1 cellular context compared by ENCODE assay signal in genomic region chrX:66164470-66164869, GRCh38.
TF ChIP-seq lines count a peak whose summit lies in the region.

No MANE protein-coding gene starts in this region.

TF ChIP-seq in WTC11, 78 proteins besides CTCF, POLR2A, EP300 and RAD21 (continued from another document):
- no peak for TF ChIP-seq FOXP4 (CRISPR knock-in tag; IDR thresholded peaks at IDR 0.05)
- TF ChIP-seq TP53 (CRISPR knock-in tag; IDR thresholded peaks at IDR 0.05) = no peak
- no peak for TF ChIP-seq IRF2 (CRISPR knock-in tag; IDR thresholded peaks at IDR 0.05; ENCODE audit: borderline replicate concordance, low read depth)
- TF ChIP-seq ZNF232 (CRISPR knock-in tag; IDR thresholded peaks at IDR 0.05) = no peak
- no peak for TF ChIP-seq GTF2I (CRISPR knock-in tag; conservative IDR thresholded peaks at IDR 0.05)
- TF ChIP-seq ETV6 (CRISPR knock-in tag; IDR thresholded peaks at IDR 0.05) = no peak
- no peak for TF ChIP-seq ZNF416 (CRISPR knock-in tag; IDR thresholded peaks at IDR 0.05)
- TF ChIP-seq ZNF396 (CRISPR knock-in tag; IDR thresholded peaks at IDR 0.05; ENCODE audit: borderline replicate concordance) = no peak
- TF ChIP-seq, protein P1, sequence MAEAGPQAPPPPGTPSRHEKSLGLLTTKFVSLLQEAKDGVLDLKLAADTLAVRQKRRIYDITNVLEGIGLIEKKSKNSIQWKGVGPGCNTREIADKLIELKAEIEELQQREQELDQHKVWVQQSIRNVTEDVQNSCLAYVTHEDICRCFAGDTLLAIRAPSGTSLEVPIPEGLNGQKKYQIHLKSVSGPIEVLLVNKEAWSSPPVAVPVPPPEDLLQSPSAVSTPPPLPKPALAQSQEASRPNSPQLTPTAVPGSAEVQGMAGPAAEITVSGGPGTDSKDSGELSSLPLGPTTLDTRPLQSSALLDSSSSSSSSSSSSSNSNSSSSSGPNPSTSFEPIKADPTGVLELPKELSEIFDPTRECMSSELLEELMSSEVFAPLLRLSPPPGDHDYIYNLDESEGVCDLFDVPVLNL (CRISPR knock-in tag; IDR thresholded peaks at IDR 0.05; ENCODE audit: borderline replicate concordance, low read depth) = no peak
- TF ChIP-seq, protein P2, sequence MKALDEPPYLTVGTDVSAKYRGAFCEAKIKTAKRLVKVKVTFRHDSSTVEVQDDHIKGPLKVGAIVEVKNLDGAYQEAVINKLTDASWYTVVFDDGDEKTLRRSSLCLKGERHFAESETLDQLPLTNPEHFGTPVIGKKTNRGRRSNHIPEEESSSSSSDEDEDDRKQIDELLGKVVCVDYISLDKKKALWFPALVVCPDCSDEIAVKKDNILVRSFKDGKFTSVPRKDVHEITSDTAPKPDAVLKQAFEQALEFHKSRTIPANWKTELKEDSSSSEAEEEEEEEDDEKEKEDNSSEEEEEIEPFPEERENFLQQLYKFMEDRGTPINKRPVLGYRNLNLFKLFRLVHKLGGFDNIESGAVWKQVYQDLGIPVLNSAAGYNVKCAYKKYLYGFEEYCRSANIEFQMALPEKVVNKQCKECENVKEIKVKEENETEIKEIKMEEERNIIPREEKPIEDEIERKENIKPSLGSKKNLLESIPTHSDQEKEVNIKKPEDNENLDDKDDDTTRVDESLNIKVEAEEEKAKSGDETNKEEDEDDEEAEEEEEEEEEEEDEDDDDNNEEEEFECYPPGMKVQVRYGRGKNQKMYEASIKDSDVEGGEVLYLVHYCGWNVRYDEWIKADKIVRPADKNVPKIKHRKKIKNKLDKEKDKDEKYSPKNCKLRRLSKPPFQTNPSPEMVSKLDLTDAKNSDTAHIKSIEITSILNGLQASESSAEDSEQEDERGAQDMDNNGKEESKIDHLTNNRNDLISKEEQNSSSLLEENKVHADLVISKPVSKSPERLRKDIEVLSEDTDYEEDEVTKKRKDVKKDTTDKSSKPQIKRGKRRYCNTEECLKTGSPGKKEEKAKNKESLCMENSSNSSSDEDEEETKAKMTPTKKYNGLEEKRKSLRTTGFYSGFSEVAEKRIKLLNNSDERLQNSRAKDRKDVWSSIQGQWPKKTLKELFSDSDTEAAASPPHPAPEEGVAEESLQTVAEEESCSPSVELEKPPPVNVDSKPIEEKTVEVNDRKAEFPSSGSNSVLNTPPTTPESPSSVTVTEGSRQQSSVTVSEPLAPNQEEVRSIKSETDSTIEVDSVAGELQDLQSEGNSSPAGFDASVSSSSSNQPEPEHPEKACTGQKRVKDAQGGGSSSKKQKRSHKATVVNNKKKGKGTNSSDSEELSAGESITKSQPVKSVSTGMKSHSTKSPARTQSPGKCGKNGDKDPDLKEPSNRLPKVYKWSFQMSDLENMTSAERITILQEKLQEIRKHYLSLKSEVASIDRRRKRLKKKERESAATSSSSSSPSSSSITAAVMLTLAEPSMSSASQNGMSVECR (CRISPR knock-in tag; IDR thresholded peaks at IDR 0.05; ENCODE audit: borderline replicate concordance) = no peak
- TF ChIP-seq, protein P3, sequence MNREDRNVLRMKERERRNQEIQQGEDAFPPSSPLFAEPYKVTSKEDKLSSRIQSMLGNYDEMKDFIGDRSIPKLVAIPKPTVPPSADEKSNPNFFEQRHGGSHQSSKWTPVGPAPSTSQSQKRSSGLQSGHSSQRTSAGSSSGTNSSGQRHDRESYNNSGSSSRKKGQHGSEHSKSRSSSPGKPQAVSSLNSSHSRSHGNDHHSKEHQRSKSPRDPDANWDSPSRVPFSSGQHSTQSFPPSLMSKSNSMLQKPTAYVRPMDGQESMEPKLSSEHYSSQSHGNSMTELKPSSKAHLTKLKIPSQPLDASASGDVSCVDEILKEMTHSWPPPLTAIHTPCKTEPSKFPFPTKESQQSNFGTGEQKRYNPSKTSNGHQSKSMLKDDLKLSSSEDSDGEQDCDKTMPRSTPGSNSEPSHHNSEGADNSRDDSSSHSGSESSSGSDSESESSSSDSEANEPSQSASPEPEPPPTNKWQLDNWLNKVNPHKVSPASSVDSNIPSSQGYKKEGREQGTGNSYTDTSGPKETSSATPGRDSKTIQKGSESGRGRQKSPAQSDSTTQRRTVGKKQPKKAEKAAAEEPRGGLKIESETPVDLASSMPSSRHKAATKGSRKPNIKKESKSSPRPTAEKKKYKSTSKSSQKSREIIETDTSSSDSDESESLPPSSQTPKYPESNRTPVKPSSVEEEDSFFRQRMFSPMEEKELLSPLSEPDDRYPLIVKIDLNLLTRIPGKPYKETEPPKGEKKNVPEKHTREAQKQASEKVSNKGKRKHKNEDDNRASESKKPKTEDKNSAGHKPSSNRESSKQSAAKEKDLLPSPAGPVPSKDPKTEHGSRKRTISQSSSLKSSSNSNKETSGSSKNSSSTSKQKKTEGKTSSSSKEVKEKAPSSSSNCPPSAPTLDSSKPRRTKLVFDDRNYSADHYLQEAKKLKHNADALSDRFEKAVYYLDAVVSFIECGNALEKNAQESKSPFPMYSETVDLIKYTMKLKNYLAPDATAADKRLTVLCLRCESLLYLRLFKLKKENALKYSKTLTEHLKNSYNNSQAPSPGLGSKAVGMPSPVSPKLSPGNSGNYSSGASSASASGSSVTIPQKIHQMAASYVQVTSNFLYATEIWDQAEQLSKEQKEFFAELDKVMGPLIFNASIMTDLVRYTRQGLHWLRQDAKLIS (CRISPR knock-in tag; IDR thresholded peaks at IDR 0.05; ENCODE audit: borderline replicate concordance) = no peak
- no peak for TF ChIP-seq TCF7 (CRISPR knock-in tag; IDR thresholded peaks at IDR 0.05; ENCODE audit: low read depth)
- TF ChIP-seq NR1H2 (CRISPR knock-in tag; IDR thresholded peaks at IDR 0.05) = no peak
- TF ChIP-seq ATF2 (CRISPR knock-in tag; IDR thresholded peaks at IDR 0.05; ENCODE audit: borderline replicate concordance, low read depth) = no peak
- TF ChIP-seq JAZF1 (CRISPR knock-in tag; IDR thresholded peaks at IDR 0.05) = no peak
- TF ChIP-seq MXD4 (CRISPR knock-in tag; IDR thresholded peaks at IDR 0.05; ENCODE audit: borderline replicate concordance) = no peak
TF ChIP-seq in WTC11: peak in this region for 0.
